14 cellular contexts compared by ENCODE assay signal in the genomic region with DNA sequence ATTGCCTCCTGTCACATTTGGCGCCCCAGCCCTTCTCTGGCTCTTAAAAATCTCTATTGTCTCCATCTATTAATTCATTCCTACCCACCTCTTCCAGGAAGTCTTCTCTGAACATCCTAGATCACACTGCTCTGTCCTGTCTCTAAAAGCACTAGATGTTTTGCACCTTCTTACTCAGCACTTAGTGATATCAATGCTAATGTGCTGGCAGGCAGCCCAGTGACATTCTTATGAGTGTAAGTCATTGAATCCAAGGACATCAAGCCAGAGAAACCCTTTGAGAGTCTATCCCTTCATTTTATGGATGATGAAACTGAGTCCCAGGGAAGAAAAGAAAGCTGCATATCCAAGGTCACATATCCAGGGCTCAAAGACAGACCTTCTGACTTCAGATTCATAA. TPM values are rescaled to one million over a fixed set of nuclear protein-coding genes. Genes with fewer than 3 reads are reported as not detected.
DNase-seq lines count a peak whose midpoint lies in the region; ATAC-seq, FAIRE-seq and TF ChIP-seq lines count a peak whose summit lies in the region.
"Had no signal": no experiment of that assay in that cellular context is flagged by ENCODE, and none has a peak within 500 bp of the region (broad histone marks: within the 10 kb centered on the region; RNA-seq: fewer than 3 reads in every experiment).

No MANE protein-coding gene starts in this region.

- H3K4me2 ChIP-seq in HepG2 (ENCODE audit: low read depth, low read length) = no peak overlapping the region

- H3K4me3 Mint-ChIP-seq in Calu3 (ENCODE audit: low read depth, unreplicated experiment) = no peak overlapping the region
- H3K4me3 Mint-ChIP-seq in HFFc6 = no peak overlapping the region

- H3K79me2 ChIP-seq in HepG2 (ENCODE audit: insufficient read depth, low read length) = no peaks in the 10 kb centered on the region

- H3K27ac ChIP-seq in adrenal gland (peak overlapping the region in 2 of 5 donors; percentile 38 to 72), HepG2 (ENCODE audit: extremely low read length, insufficient read depth, low read length) (no peak overlapping the region)
- H3K27ac ChIP-seq: thoracic aorta had no signal

- no peak for ATAC-seq in HepG2
- ATAC-seq in HG03521 (IDR thresholded peaks at IDR 0.05; ENCODE audit: unreplicated experiment) = no peak
- ATAC-seq in HG03159 (IDR thresholded peaks at IDR 0.05; ENCODE audit: unreplicated experiment) = no peak
- ATAC-seq: K562 had no signal

- TF ChIP-seq POLR2A in adrenal gland (IDR thresholded peaks at IDR 0.05) (no peak), HepG2 (IDR thresholded peaks at IDR 0.05; ENCODE audit: insufficient read depth in 1 of 2, low read depth in 2 of 2, low read length in 2 of 2) (no peak)

- no peak for TF ChIP-seq EP300 in HepG2 (IDR thresholded peaks at IDR 0.05; ENCODE audit: low read depth in 2 of 2, low read length in 2 of 2)
- TF ChIP-seq EP300 in HepG2 (CRISPR knock-in tag; IDR thresholded peaks at IDR 0.05; ENCODE audit: borderline replicate concordance) = no peak

- H3K4me1 ChIP-seq in adrenal gland (replicated peaks in 1 of 2) (peaks cover 0 to 7% of the 10 kb centered on the region in 2 donors), HepG2 (ENCODE audit: insufficient read depth, low read length) (no peaks in the 10 kb centered on the region)

- no peak for FAIRE-seq in HepG2 (lab: Jason Lieb, UNC)
- FAIRE-seq: colon, K562 had no signal

- H3K9me3 ChIP-seq in adrenal gland (replicated peaks in 1 of 3) (no peaks in the 10 kb centered on the region), HepG2 (ENCODE audit: low read length) (no peaks in the 10 kb centered on the region)
- H3K9me3 ChIP-seq: thoracic aorta had no signal

- TF ChIP-seq RAD21 in HepG2 (CRISPR knock-in tag; IDR thresholded peaks at IDR 0.05) = no peak

- BruUV-seq in Calu3 (replicated peaks; lab: Mats Ljungman, UMichigan) = no TSS peak
- no TSS peak for BruUV-seq in HepG2 (replicated peaks; lab: Mats Ljungman, UMichigan)

- no peak overlapping the region for H3K9ac ChIP-seq in HepG2 (ENCODE audit: insufficient read depth, low read depth, low read length)

- H3K36me3 ChIP-seq in adrenal gland (replicated peaks in 1 of 2) = no peaks in the 10 kb centered on the region
- no peaks in the 10 kb centered on the region for H3K36me3 ChIP-seq in HepG2 (replicated peaks in 1 of 2; ENCODE audit: control insufficient read depth in 1 of 2, insufficient read depth in 2 of 2, low read length in 2 of 2)
- H3K36me3 ChIP-seq: thoracic aorta had no signal

- 71 to 100% (median 78%) methylated on average over 1 of the region's 1 CpG for WGBS in adrenal gland, 4 donors
- 0% methylated on average over 1 of the region's 1 CpG for WGBS in HepG2 (ENCODE audit: low lambda C conversion rate)

- H3K27me3 Mint-ChIP-seq in Calu3 (ENCODE audit: unreplicated experiment) = peaks cover 8% of the 10 kb centered on the region
- peaks cover 35% of the 10 kb centered on the region for H3K27me3 Mint-ChIP-seq in HFFc6 (ENCODE audit: insufficient read depth)

- H3K4me1 Mint-ChIP-seq in Calu3 (ENCODE audit: low read depth, unreplicated experiment) = peaks cover 11% of the 10 kb centered on the region
- H3K4me1 Mint-ChIP-seq in HFFc6 (ENCODE audit: low read depth) = peaks cover 8% of the 10 kb centered on the region; the same call in 1 of the 2 replicates

- no peak overlapping the region for H2AFZ ChIP-seq in HepG2 (ENCODE audit: low read length)

- H3K27ac Mint-ChIP-seq in Calu3 (ENCODE audit: unreplicated experiment) (no peak overlapping the region), HFFc6 (no peak overlapping the region)

- H3K9me3 Mint-ChIP-seq in Calu3 (ENCODE audit: low read depth, unreplicated experiment) = no peaks in the 10 kb centered on the region
- no peaks in the 10 kb centered on the region for H3K9me3 Mint-ChIP-seq in HFFc6

- in situ Hi-C loops in HepG2 (cut with HindIII; ENCODE audit: extremely low pct_ligation_motif_present, low pct_unique_long_range_greater_than_20kb) = no loop called here

- H3K4me3 ChIP-seq in adrenal gland (no peak overlapping the region), HepG2 (replicated peaks in 1 of 3; ENCODE audit: insufficient read depth in 1 of 3, low read depth in 2 of 3, low read length in 3 of 3) (no peak overlapping the region)
- H3K4me3 ChIP-seq: K562, thoracic aorta had no signal

- H3K36me3 Mint-ChIP-seq in Calu3 (ENCODE audit: insufficient read depth, unreplicated experiment) (no peaks in the 10 kb centered on the region), HFFc6 (ENCODE audit: low read depth) (no peaks in the 10 kb centered on the region)

- H3K27me3 ChIP-seq in adrenal gland = no peaks in the 10 kb centered on the region
- peaks cover 0 to 7% of the 10 kb centered on the region in 2 experiments; a peak in 1 of 5 replicates for H3K27me3 ChIP-seq in HepG2 (ENCODE audit: control insufficient read depth in 1 of 2, insufficient read depth in 2 of 2, low read length in 2 of 2)

- intact Hi-C loops in Calu3 (cut with micrococcal nuclease; ENCODE audit: unreplicated experiment) = no loop called here
- intact Hi-C loops in adrenal gland (cut with DNase I) = no loop called here
- intact Hi-C loops in HepG2 (cut with micrococcal nuclease; ENCODE audit: unreplicated experiment) = no loop called here

- DNase-seq in Calu3 (peak; percentile 22), HFFc6 (peak; percentile 66), adrenal gland (peak; percentile 70 to 96 (median 95)), HepG2 (ENCODE audit: low spot score) (peak; percentile 24), amygdala (lab: John Stamatoyannopoulos, UW) (no peak)
- no peak for DNase-seq in activated CD8-positive, alpha-beta memory T cell treated with anti-CD3 and anti-CD28 coated beads for 24 hours
- DNase-seq: NCI-H2227 treated with DMSO at 0.1 percent for 48 hours had no signal

- no peaks in the 10 kb centered on the region for H4K20me1 ChIP-seq in HepG2 (ENCODE audit: insufficient read depth, low read length)

- CTCF ChIA-PET in Calu3 (lab: Charles Lee) (no interaction called here), HepG2 (lab: Yijun Ruan, JAX; ENCODE audit: low intra/inter-chr PET ratio, low total read pairs) (no interaction called here)

- POLR2A ChIA-PET in HepG2 (lab: Yijun Ruan, JAX) = no interaction called here

- TF ChIP-seq CTCF in Calu3 (IDR thresholded peaks at IDR 0.05; ENCODE audit: unreplicated experiment) (no peak), HFFc6 (IDR thresholded peaks at IDR 0.05) (no peak), adrenal gland (IDR thresholded peaks at IDR 0.05) (no peak), HepG2 (CRISPR knock-in tag; IDR thresholded peaks at IDR 0.05) (no peak)

TF ChIP-seq in HepG2, 621 proteins besides CTCF, POLR2A, EP300 and RAD21:
- TF ChIP-seq FIP1L1 (IDR thresholded peaks at IDR 0.05; ENCODE audit: borderline replicate concordance, insufficient read depth, low read depth, low read length) (no peak), MAZ (IDR thresholded peaks at IDR 0.05; ENCODE audit: borderline replicate concordance, low read depth, low read length) (no peak), MAZ (CRISPR knock-in tag; IDR thresholded peaks at IDR 0.05; ENCODE audit: low read depth) (no peak), KDM4B (CRISPR knock-in tag; IDR thresholded peaks at IDR 0.05) (no peak)

RNA-seq across cellular contexts. Expression of gene PAX2, which starts 48.3 kb away (rescaled TPM):
- not detected in 2 replicates for total RNA-seq in Calu3 (2022)
- total RNA-seq in HFFc6 (2021; fragmentation: NEBNext Ultra II Directional; extraction: Animal tissue kit (Norgen Biotek cat#: 25700)) = not detected
- total RNA-seq in adrenal gland = under 1 TPM in 2 of 8 donors, not detected in 6; 0.13 to 0.25 TPM
- polyA plus RNA-seq in adrenal gland = under 1 TPM in 2 of 3 donors, not detected in 1; 0.07 to 0.08 TPM
- not detected in 2 replicates for total RNA-seq in HepG2 (2016; rRNA removed; fragmentation: Illumina TruSeq; extraction: Trizol)
- not detected in 2 replicates for total RNA-seq in HepG2 (2016; cell fraction: cytosol; rRNA removed; fragmentation: Illumina TruSeq; extraction: Trizol; ENCODE audit: low read depth)
- not detected in 2 replicates for total RNA-seq in HepG2 (2016; cell fraction: insoluble cytoplasmic fraction; rRNA removed; fragmentation: Illumina TruSeq; extraction: Trizol)
- not detected in 2 replicates for total RNA-seq in HepG2 (2016; cell fraction: membrane; rRNA removed; fragmentation: Illumina TruSeq; extraction: Trizol)
- not detected in 2 replicates for total RNA-seq in HepG2 (2016; cell fraction: nucleus; rRNA removed; fragmentation: Illumina TruSeq; extraction: Trizol)
- polyA plus RNA-seq in HepG2 (2011; rRNA removed) = not detected in 2 replicates
- not detected in 2 replicates for polyA plus RNA-seq in HepG2 (2011; cell fraction: cytosol; rRNA removed)
- not detected in 2 replicates for polyA plus RNA-seq in HepG2 (2011; cell fraction: nucleus; rRNA removed)
- polyA plus RNA-seq in HepG2 (2012) = not detected in 2 replicates
- polyA plus RNA-seq in HepG2 (2016; cell fraction: cytosol; fragmentation: Illumina TruSeq; extraction: Trizol; ENCODE audit: low read depth) = not detected in 2 replicates
- not detected in 2 replicates for polyA plus RNA-seq in HepG2 (2016; cell fraction: insoluble cytoplasmic fraction; fragmentation: Illumina TruSeq; extraction: Trizol; ENCODE audit: low read depth)
- not detected in 2 replicates for polyA plus RNA-seq in HepG2 (2016; cell fraction: membrane; fragmentation: Illumina TruSeq; extraction: Trizol; ENCODE audit: low read depth)
- polyA plus RNA-seq in HepG2 (2016; cell fraction: nucleus; fragmentation: Illumina TruSeq; extraction: Trizol; ENCODE audit: insufficient read depth, low read depth) = not detected in 2 replicates
- polyA minus RNA-seq in HepG2 (2011; rRNA and poly(A)+ RNA removed; ENCODE audit: low replicate concordance) = not detected in 2 replicates
- polyA minus RNA-seq in HepG2 (2011; cell fraction: cytosol; rRNA and poly(A)+ RNA removed) = not detected in 2 replicates
- not detected in 2 replicates for polyA minus RNA-seq in HepG2 (2011; cell fraction: nucleus; rRNA and poly(A)+ RNA removed)
- total RNA-seq: K562; T-helper 1 cell treated with Interleukin-12 subunit alpha and Interleukin-12 subunit beta and Interleukin-4 antibody, amounts not matched to agents 30 ng/mL and 1 ng/mL, for 36 hours; thoracic aorta had no signal
- polyA plus RNA-seq: K562, neural cell had no signal

Comparison
In these comparisons a context has a peak if more than half of its experiments do, and no peak if none do; other contexts are left out.
1. DNase-seq: peak in Calu3 (single experiment), HFFc6 (single experiment), adrenal gland (7 of 7) and HepG2 (single experiment); none in amygdala (0 of 56) and activated CD8-positive, alpha-beta memory T cell treated with anti-CD3 and anti-CD28 coated beads for 24 hours (single experiment).